Comparison of ENCODE assay signal across 8 cellular contexts in genomic region chr18:3248062-3248669, GRCh38. TPM values are rescaled to one million over a fixed set of nuclear protein-coding genes. Genes with fewer than 3 reads are reported as not detected.
DNase-seq lines count a peak whose midpoint lies in the region; ATAC-seq and TF ChIP-seq lines count a peak whose summit lies in the region.

No MANE protein-coding gene starts in this region.

- peaks cover 3% of the 10 kb centered on the region for H3K9me3 Mint-ChIP-seq in CD8-positive, alpha-beta T cell
- H3K9me3 Mint-ChIP-seq in activated T-cell treated with anti-CD3 and anti-CD28 coated beads, Interleukin-2, amount 50 U/mL, for 72 hours: no peaks in the 10 kb centered on the region

- ATAC-seq in CD8-positive, alpha-beta T cell: peak; percentile 2
- ATAC-seq in HG03108 (IDR thresholded peaks at IDR 0.05; ENCODE audit: unreplicated experiment): peak; percentile 0
- no peak for ATAC-seq in activated T-cell treated with anti-CD3 and anti-CD28 coated beads, Interleukin-2, amount 50 U/mL, for 72 hours (replicated peaks in 1 of 2)

- no peak for TF ChIP-seq CTCF in CD8-positive, alpha-beta T cell (IDR thresholded peaks at IDR 0.05)
- TF ChIP-seq CTCF in left ventricle myocardium inferior (IDR thresholded peaks at IDR 0.05; ENCODE audit: borderline replicate concordance): no peak

- peak overlapping the region; percentile 92 for H3K4me3 Mint-ChIP-seq in CD8-positive, alpha-beta T cell
- peak overlapping the region; percentile 87 to 92 for H3K4me3 Mint-ChIP-seq in activated T-cell treated with anti-CD3 and anti-CD28 coated beads, Interleukin-2, amount 50 U/mL, for 72 hours

- no peaks in the 10 kb centered on the region for H3K9me3 ChIP-seq in CD8-positive, alpha-beta T cell (ENCODE audit: low read length)
- no peaks in the 10 kb centered on the region for H3K9me3 ChIP-seq in left ventricle myocardium inferior (replicated peaks)

- peaks cover 42% of the 10 kb centered on the region for H3K36me3 Mint-ChIP-seq in CD8-positive, alpha-beta T cell
- H3K36me3 Mint-ChIP-seq in activated T-cell treated with anti-CD3 and anti-CD28 coated beads, Interleukin-2, amount 50 U/mL, for 72 hours (ENCODE audit: insufficient read depth in 2 of 2): peaks cover 8 to 23% of the 10 kb centered on the region in 2 donors

- peak overlapping the region; percentile 90 for H3K27ac Mint-ChIP-seq in CD8-positive, alpha-beta T cell
- peak overlapping the region; percentile 79 for H3K27ac Mint-ChIP-seq in activated T-cell treated with anti-CD3 and anti-CD28 coated beads, Interleukin-2, amount 50 U/mL, for 72 hours

- peaks cover 6% of the 10 kb centered on the region for H3K36me3 ChIP-seq in CD8-positive, alpha-beta T cell (ENCODE audit: insufficient read depth, low read length)
- H3K36me3 ChIP-seq in left ventricle myocardium inferior: peaks cover 14% of the 10 kb centered on the region

- intact Hi-C loops in CD8-positive, alpha-beta T cell (cut with DNase I, micrococcal nuclease): loop anchor here (1.0 to 5.0 kb wide), 5 partner anchors 14 to 591 kb away; partner anchors contain the start of genes SMCHD1 (in 2 of the 2) and MYL12B (in 1 of the 2)
- intact Hi-C loops in left ventricle myocardium inferior (cut with micrococcal nuclease): loop anchor here (10.0 kb wide), 2 partner anchors 93 to 313 kb away; no protein-coding TSS in a partner anchor

- H3K27me3 ChIP-seq in CD8-positive, alpha-beta T cell (ENCODE audit: insufficient read depth, low read length): no peaks in the 10 kb centered on the region
- H3K27me3 ChIP-seq in left ventricle myocardium inferior (ENCODE audit: low read depth): no peaks in the 10 kb centered on the region

- POLR2A ChIA-PET in CD8-positive, alpha-beta T cell (lab: Charles Lee): interaction anchor here (0.6 to 8.9 kb wide), 27 partner anchors 9 to 611 kb away, joined by 3 to 131 read pairs (median 4); partner anchors contain the start of genes MYL12B, SMCHD1 and TGIF1

- H3K27ac ChIP-seq in CD8-positive, alpha-beta T cell (ENCODE audit: low read depth, low read length): peak overlapping the region; percentile 79
- peak overlapping the region; percentile 100 for H3K27ac ChIP-seq in left ventricle myocardium inferior (replicated peaks)

- H3K4me1 Mint-ChIP-seq in CD8-positive, alpha-beta T cell (ENCODE audit: low read depth): peaks cover 58% of the 10 kb centered on the region
- H3K4me1 Mint-ChIP-seq in activated T-cell treated with anti-CD3 and anti-CD28 coated beads, Interleukin-2, amount 50 U/mL, for 72 hours (ENCODE audit: low read depth): peaks cover 58% of the 10 kb centered on the region

- DNase-seq in CD8-positive, alpha-beta T cell: peak in 2 of 7 experiments; percentile 33 to 35
- DNase-seq in activated T-cell treated with anti-CD3 and anti-CD28 coated beads, Interleukin-2, amount 50 U/mL, for 72 hours: no peak
- DNase-seq in left ventricle myocardium inferior (peak; percentile 27), skeletal muscle cell (ENCODE audit: low read depth) (peak; percentile 36), HUDEP-2 (lab: John Stamatoyannopoulos, UW; ENCODE audit: unreplicated experiment in 76 of 76) (no peak), occipital lobe (lab: John Stamatoyannopoulos, UW) (no peak)
- no peak for DNase-seq in activated effector memory CD4-positive, alpha-beta T cell treated with anti-CD3 and anti-CD28 coated beads, Interleukin-2, amount 50 U/mL, for 16 hours

- CTCF ChIA-PET in CD8-positive, alpha-beta T cell (lab: Charles Lee): interaction anchor here (0.7 to 4.8 kb wide), 10 partner anchors 10 to 288 kb away, joined by 3 to 44 read pairs (median 5); partner anchors contain the start of gene MYL12B

- peaks cover 31% of the 10 kb centered on the region for H3K4me1 ChIP-seq in CD8-positive, alpha-beta T cell (ENCODE audit: insufficient read depth, low read length)
- peaks cover 83% of the 10 kb centered on the region for H3K4me1 ChIP-seq in left ventricle myocardium inferior

- H3K4me3 ChIP-seq in CD8-positive, alpha-beta T cell (ENCODE audit: low read depth, low read length): peak overlapping the region; percentile 77
- H3K4me3 ChIP-seq in left ventricle myocardium inferior (peak overlapping the region; percentile 98), skeletal muscle cell (ENCODE audit: low read depth, low read length) (peak overlapping the region; percentile 92)

- no peaks in the 10 kb centered on the region for H3K27me3 Mint-ChIP-seq in CD8-positive, alpha-beta T cell (ENCODE audit: low read depth)
- no peaks in the 10 kb centered on the region for H3K27me3 Mint-ChIP-seq in activated T-cell treated with anti-CD3 and anti-CD28 coated beads, Interleukin-2, amount 50 U/mL, for 72 hours (ENCODE audit: low read depth)

RNA-seq across cellular contexts. Expression of gene MYL12A, which starts 0.6 kb away (rescaled TPM):
- total RNA-seq in CD8-positive, alpha-beta T cell: 100 to 1,000 TPM; 129 to 137 TPM
- total RNA-seq in activated T-cell treated with anti-CD3 and anti-CD28 coated beads, Interleukin-2, amount 50 U/mL, for 72 hours: 100 to 1,000 TPM; 425 to 483 TPM
- 2,410 TPM for total RNA-seq in left ventricle myocardium inferior
- total RNA-seq in occipital lobe: 49.9 TPM

RNA-seq across cellular contexts. Expression of gene MYL12B, which starts 13.8 kb away (rescaled TPM):
- 100 to 1,000 TPM; 117 to 132 TPM for total RNA-seq in CD8-positive, alpha-beta T cell
- 100 to 1,000 TPM; 235 to 276 TPM for total RNA-seq in activated T-cell treated with anti-CD3 and anti-CD28 coated beads, Interleukin-2, amount 50 U/mL, for 72 hours
- total RNA-seq in left ventricle myocardium inferior (176 TPM), occipital lobe (156 TPM)

RNA-seq across cellular contexts. Expression of gene MYOM1, which starts 28.4 kb away (rescaled TPM):
- total RNA-seq in CD8-positive, alpha-beta T cell: 1 to 10 TPM; 2.7 to 3.3 TPM
- 1 to 10 TPM in 1 of 2 donors, under 1 TPM in 1; 0.39 to 1.1 TPM for total RNA-seq in activated T-cell treated with anti-CD3 and anti-CD28 coated beads, Interleukin-2, amount 50 U/mL, for 72 hours
- total RNA-seq in left ventricle myocardium inferior (667 TPM), occipital lobe (2.3 TPM)

Comparison
In these comparisons a context has a peak if more than half of its experiments do, and no peak if none do; other contexts are left out.
1. ATAC-seq: peak in CD8-positive, alpha-beta T cell (single experiment) and HG03108 (single experiment); none in activated T-cell treated with anti-CD3 and anti-CD28 coated beads, Interleukin-2, amount 50 U/mL, for 72 hours (0 of 2).
2. DNase-seq: peak in left ventricle myocardium inferior (single experiment) and skeletal muscle cell (single experiment); none in activated T-cell treated with anti-CD3 and anti-CD28 coated beads, Interleukin-2, amount 50 U/mL, for 72 hours (0 of 2), HUDEP-2 (0 of 76), occipital lobe (single experiment) and activated effector memory CD4-positive, alpha-beta T cell treated with anti-CD3 and anti-CD28 coated beads, Interleukin-2, amount 50 U/mL, for 16 hours (single experiment).
3. RNA of gene MYOM1, which starts 28.4 kb away (total RNA-seq): 667 TPM in left ventricle myocardium inferior (single experiment); 2.7 to 3.3 TPM in CD8-positive, alpha-beta T cell, 2.3 TPM in occipital lobe (single experiment) and 0.39 to 1.1 TPM in activated T-cell treated with anti-CD3 and anti-CD28 coated beads, Interleukin-2, amount 50 U/mL, for 72 hours; every median in the first group is over 100 times any median in the second.
4. Peak in every context shown above with its lines, with median percentiles within 50 percentile points of each other: H3K4me3 ChIP-seq.